Comparison of ENCODE assay signal across 1 cellular context in the genomic region with DNA sequence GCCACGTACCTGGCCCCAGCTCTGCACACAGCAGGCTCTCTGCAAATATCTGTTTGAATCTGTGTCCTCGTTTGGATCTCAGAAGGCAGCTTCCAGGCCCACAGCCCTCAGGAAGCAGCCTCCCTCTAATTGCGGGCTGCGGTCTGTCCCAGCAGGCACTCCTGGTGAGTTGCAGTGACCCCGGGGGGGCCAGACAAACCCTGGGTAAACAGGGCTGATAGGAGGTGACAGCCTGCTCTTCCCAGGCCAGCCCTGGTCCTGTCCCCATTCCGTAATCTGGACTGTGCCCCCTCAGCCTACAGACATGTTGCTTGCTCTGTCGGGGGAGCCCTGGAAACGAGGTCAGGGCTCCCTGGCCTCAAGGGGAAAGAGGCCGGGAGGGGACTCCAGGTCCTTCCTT.
A peak's percentile ranks its signal among the peaks of the same experiment; 100 is the strongest.
TF ChIP-seq lines count a peak whose summit lies in the region.

No MANE protein-coding gene starts in this region.

TF ChIP-seq in HepG2, 621 proteins besides CTCF, POLR2A, EP300 and RAD21 (continued from another document and continues in another):
- TF ChIP-seq, protein P1, sequence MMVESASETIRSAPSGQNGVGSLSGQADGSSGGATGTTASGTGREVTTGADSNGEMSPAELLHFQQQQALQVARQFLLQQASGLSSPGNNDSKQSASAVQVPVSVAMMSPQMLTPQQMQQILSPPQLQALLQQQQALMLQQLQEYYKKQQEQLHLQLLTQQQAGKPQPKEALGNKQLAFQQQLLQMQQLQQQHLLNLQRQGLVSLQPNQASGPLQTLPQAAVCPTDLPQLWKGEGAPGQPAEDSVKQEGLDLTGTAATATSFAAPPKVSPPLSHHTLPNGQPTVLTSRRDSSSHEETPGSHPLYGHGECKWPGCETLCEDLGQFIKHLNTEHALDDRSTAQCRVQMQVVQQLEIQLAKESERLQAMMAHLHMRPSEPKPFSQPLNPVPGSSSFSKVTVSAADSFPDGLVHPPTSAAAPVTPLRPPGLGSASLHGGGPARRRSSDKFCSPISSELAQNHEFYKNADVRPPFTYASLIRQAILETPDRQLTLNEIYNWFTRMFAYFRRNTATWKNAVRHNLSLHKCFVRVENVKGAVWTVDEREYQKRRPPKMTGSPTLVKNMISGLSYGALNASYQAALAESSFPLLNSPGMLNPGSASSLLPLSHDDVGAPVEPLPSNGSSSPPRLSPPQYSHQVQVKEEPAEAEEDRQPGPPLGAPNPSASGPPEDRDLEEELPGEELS (CRISPR knock-in tag; IDR thresholded peaks at IDR 0.05) = peak; percentile 59; the same call in 1 of the 2 replicates
- TF ChIP-seq ZNF549 (CRISPR knock-in tag; IDR thresholded peaks at IDR 0.05) (no peak), XBP1 (CRISPR knock-in tag; IDR thresholded peaks at IDR 0.05) (no peak), RBM22 (optimal IDR thresholded peaks at IDR 0.05; ENCODE audit: low read length) (no peak), RERE (CRISPR knock-in tag; IDR thresholded peaks at IDR 0.05; ENCODE audit: low read depth) (no peak), ZNF256 (CRISPR knock-in tag; conservative IDR thresholded peaks at IDR 0.05) (no peak), THAP11 (CRISPR knock-in tag; IDR thresholded peaks at IDR 0.05) (0 out of 2 replicates have a peak, but pooled peaks have one; percentile 20), TRIM22 (IDR thresholded peaks at IDR 0.05) (no peak), NRL (CRISPR knock-in tag; IDR thresholded peaks at IDR 0.05; ENCODE audit: borderline replicate concordance) (no peak), ELF3 (CRISPR knock-in tag; IDR thresholded peaks at IDR 0.05) (0 out of 2 replicates have a peak, but pooled peaks have one; percentile 21), SNAPC2 (CRISPR knock-in tag; IDR thresholded peaks at IDR 0.05) (no peak), ZNF251 (CRISPR knock-in tag; IDR thresholded peaks at IDR 0.05) (no peak), ZNF124 (CRISPR knock-in tag; IDR thresholded peaks at IDR 0.05) (0 out of 2 replicates have a peak, but pooled peaks have one; percentile 37), ZNF546 (CRISPR knock-in tag; conservative IDR thresholded peaks at IDR 0.05) (no peak), CAMTA2 (CRISPR knock-in tag; IDR thresholded peaks at IDR 0.05; ENCODE audit: borderline replicate concordance) (no peak), LRRFIP1 (CRISPR knock-in tag; conservative IDR thresholded peaks at IDR 0.05) (no peak), NR2F6 (IDR thresholded peaks at IDR 0.05) (peak; percentile 74), NR2F6 (CRISPR knock-in tag; IDR thresholded peaks at IDR 0.05) (peak; percentile 79), ARID3A (IDR thresholded peaks at IDR 0.05; ENCODE audit: low read depth, low read length) (no peak), SKI (IDR thresholded peaks at IDR 0.05; ENCODE audit: partially characterized antibody) (peak; percentile 75), SRSF1 (optimal IDR thresholded peaks at IDR 0.05; ENCODE audit: low read depth, low read length) (no peak), KLF6 (CRISPR knock-in tag; IDR thresholded peaks at IDR 0.05) (no peak), ZNF597 (CRISPR knock-in tag; IDR thresholded peaks at IDR 0.05) (no peak), STAT5B (CRISPR knock-in tag; IDR thresholded peaks at IDR 0.05) (no peak)
- TF ChIP-seq, protein P2, sequence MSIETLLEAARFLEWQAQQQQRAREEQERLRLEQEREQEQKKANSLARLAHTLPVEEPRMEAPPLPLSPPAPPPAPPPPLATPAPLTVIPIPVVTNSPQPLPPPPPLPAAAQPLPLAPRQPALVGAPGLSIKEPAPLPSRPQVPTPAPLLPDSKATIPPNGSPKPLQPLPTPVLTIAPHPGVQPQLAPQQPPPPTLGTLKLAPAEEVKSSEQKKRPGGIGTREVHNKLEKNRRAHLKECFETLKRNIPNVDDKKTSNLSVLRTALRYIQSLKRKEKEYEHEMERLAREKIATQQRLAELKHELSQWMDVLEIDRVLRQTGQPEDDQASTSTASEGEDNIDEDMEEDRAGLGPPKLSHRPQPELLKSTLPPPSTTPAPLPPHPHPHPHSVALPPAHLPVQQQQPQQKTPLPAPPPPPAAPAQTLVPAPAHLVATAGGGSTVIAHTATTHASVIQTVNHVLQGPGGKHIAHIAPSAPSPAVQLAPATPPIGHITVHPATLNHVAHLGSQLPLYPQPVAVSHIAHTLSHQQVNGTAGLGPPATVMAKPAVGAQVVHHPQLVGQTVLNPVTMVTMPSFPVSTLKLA (IDR thresholded peaks at IDR 0.05) = no peak
- TF ChIP-seq, protein P3, sequence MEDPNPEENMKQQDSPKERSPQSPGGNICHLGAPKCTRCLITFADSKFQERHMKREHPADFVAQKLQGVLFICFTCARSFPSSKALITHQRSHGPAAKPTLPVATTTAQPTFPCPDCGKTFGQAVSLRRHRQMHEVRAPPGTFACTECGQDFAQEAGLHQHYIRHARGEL (CRISPR knock-in tag; IDR thresholded peaks at IDR 0.05) = peak; percentile 51; the same call in 1 of the 2 replicates
- TF ChIP-seq, protein P4, sequence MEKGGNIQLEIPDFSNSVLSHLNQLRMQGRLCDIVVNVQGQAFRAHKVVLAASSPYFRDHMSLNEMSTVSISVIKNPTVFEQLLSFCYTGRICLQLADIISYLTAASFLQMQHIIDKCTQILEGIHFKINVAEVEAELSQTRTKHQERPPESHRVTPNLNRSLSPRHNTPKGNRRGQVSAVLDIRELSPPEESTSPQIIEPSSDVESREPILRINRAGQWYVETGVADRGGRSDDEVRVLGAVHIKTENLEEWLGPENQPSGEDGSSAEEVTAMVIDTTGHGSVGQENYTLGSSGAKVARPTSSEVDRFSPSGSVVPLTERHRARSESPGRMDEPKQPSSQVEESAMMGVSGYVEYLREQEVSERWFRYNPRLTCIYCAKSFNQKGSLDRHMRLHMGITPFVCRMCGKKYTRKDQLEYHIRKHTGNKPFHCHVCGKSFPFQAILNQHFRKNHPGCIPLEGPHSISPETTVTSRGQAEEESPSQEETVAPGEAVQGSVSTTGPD (CRISPR knock-in tag; IDR thresholded peaks at IDR 0.05) = no peak
- TF ChIP-seq, protein P5, sequence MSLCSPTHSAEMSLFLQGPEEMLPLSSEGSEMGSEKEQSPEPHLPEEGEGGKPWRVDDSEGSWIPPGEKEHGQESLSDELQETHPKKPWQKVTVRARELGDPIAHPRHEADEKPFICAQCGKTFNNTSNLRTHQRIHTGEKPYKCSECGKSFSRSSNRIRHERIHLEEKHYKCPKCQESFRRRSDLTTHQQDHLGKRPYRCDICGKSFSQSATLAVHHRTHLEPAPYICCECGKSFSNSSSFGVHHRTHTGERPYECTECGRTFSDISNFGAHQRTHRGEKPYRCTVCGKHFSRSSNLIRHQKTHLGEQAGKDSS (CRISPR knock-in tag; IDR thresholded peaks at IDR 0.05; ENCODE audit: borderline replicate concordance, low read depth) = 0 out of 2 replicates have a peak, but pooled peaks have one; percentile 36
- TF ChIP-seq, protein P6, sequence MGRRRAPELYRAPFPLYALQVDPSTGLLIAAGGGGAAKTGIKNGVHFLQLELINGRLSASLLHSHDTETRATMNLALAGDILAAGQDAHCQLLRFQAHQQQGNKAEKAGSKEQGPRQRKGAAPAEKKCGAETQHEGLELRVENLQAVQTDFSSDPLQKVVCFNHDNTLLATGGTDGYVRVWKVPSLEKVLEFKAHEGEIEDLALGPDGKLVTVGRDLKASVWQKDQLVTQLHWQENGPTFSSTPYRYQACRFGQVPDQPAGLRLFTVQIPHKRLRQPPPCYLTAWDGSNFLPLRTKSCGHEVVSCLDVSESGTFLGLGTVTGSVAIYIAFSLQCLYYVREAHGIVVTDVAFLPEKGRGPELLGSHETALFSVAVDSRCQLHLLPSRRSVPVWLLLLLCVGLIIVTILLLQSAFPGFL (CRISPR knock-in tag; IDR thresholded peaks at IDR 0.05) = no peak
